Comparison of ENCODE assay signal across 12 cellular contexts in genomic region chr17:14429084-14429483, GRCh38.
DNase-seq lines count a peak whose midpoint lies in the region; ATAC-seq and TF ChIP-seq lines count a peak whose summit lies in the region.
"Had no signal": no experiment of that assay in that cellular context is flagged by ENCODE, and none has a peak within 500 bp of the region (broad histone marks: within the 10 kb centered on the region; RNA-seq: fewer than 3 reads in every experiment).

No MANE protein-coding gene starts in this region.

- H3K36me3 Mint-ChIP-seq in CD14-positive monocyte, result no peaks in the 10 kb centered on the region
- no peaks in the 10 kb centered on the region for H3K36me3 Mint-ChIP-seq in central memory CD8-positive, alpha-beta T cell (ENCODE audit: insufficient read depth)
- H3K36me3 Mint-ChIP-seq: brain had no signal

- peak overlapping the region in 4 of 7 donors; percentile 1 to 43 (median 22) for H3K27ac Mint-ChIP-seq in CD14-positive monocyte
- peak overlapping the region; percentile 65 for H3K27ac Mint-ChIP-seq in central memory CD8-positive, alpha-beta T cell (ENCODE audit: low read depth)

- no peak overlapping the region for H3K4me3 Mint-ChIP-seq in CD14-positive monocyte
- H3K4me3 Mint-ChIP-seq in central memory CD8-positive, alpha-beta T cell, result peak overlapping the region; percentile 62

- ATAC-seq in GM19324 (IDR thresholded peaks at IDR 0.05; ENCODE audit: low FRiP score, unreplicated experiment), result peak; percentile 22
- ATAC-seq in central memory CD8-positive, alpha-beta T cell (replicated peaks; ENCODE audit: extremely low read depth, poor library complexity, severe bottlenecking), result no peak
- ATAC-seq in GM19467 (IDR thresholded peaks at IDR 0.05; ENCODE audit: unreplicated experiment), result no peak
- ATAC-seq in HG03520 (IDR thresholded peaks at IDR 0.05; ENCODE audit: unreplicated experiment), result no peak

- peaks cover 11% of the 10 kb centered on the region for H3K4me1 Mint-ChIP-seq in CD14-positive monocyte
- peaks cover 42% of the 10 kb centered on the region for H3K4me1 Mint-ChIP-seq in central memory CD8-positive, alpha-beta T cell

- H3K27me3 Mint-ChIP-seq in CD14-positive monocyte (ENCODE audit: low read depth in 3 of 3), result peaks cover 0 to 4% (median 1%) of the 10 kb centered on the region in 3 donors
- H3K27me3 Mint-ChIP-seq in central memory CD8-positive, alpha-beta T cell, result no peaks in the 10 kb centered on the region
- H3K27me3 Mint-ChIP-seq: brain had no signal

- TF ChIP-seq CTCF in CD14-positive monocyte (IDR thresholded peaks at IDR 0.05), result no peak

- DNase-seq in CD14-positive monocyte (ENCODE audit: low spot score) (no peak), NAMALWA (ENCODE audit: low spot score) (peak; percentile 9), ACHN (no peak), NCI-H146 treated with DMSO at 0.1 percent for 48 hours (lab: John Stamatoyannopoulos, UW; ENCODE audit: unreplicated experiment) (no peak)
- no peak for DNase-seq in central memory CD8-positive, alpha-beta T cell (ENCODE audit: low spot score in 2 of 2)
- DNase-seq: C1 segment of cervical spinal cord, NCI-H1105, T1000 had no signal

- intact Hi-C loops in CD14-positive monocyte (cut with micrococcal nuclease), result no loop called here

- in situ Hi-C loops in ACHN (cut with HindIII; ENCODE audit: low pct_ligation_motif_present, low pct_unique_long_range_greater_than_20kb, low sequenced_read_pairs), result no loop called here

- peaks cover 0 to 3% (median 0%) of the 10 kb centered on the region in 7 donors for H3K9me3 Mint-ChIP-seq in CD14-positive monocyte
- no peaks in the 10 kb centered on the region for H3K9me3 Mint-ChIP-seq in central memory CD8-positive, alpha-beta T cell
